8 cellular contexts compared by ENCODE assay signal in the genomic region with DNA sequence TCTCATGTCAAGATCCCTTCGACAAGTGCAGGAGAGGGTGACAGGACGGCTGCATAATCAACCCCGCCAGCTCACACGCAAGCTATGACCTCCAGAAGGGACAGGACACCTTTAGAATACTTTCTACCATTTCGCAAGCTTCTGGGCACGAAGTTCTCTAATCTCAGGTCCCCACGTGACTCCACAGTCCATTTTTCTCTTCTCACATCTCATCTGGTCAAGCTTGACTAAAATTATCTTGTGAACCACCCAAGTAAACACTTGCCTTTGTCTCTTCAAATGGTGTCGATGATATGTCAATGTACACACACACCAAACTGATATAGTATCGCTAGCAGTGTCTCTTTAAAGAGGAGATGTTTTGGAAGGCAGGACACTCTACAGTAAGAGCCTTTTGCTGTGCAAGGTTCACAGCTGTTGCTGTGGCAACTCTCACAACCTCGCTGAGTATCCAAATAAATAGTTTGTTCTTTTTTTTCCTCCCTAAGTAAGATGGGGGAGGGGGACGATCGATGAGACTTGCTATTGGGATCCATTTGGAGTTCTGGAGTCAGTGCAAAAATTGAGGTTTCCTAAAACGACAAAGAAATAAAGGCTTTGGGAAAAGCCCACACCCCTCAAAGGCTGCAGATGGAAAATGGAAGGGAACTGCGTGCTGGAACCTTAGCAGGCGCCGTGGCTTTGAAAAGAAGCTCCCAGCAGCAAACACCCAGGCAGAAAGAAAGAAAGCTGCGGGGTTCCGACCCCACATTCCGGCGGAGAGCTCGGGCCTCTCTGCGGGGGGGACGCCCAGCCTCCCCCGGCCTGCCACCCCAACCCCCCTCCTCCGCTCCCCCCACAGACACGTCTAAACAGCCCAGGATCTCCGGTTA.
DNase-seq lines count a peak whose midpoint lies in the region; ATAC-seq lines count a peak whose summit lies in the region.

No MANE protein-coding gene starts in this region.

- H3K27ac ChIP-seq in Karpas-422 (ENCODE audit: low read length), result no peak overlapping the region

- no peak overlapping the region for H3K4me2 ChIP-seq in Karpas-422 (ENCODE audit: low read depth, low read length, poor library complexity, severe bottlenecking)

- no peaks in the 10 kb centered on the region for H3K9me3 ChIP-seq in Karpas-422 (ENCODE audit: low read length)

- H3K4me1 ChIP-seq in Karpas-422 (ENCODE audit: low read length), result no peaks in the 10 kb centered on the region

- no peaks in the 10 kb centered on the region for H3K36me3 ChIP-seq in Karpas-422 (ENCODE audit: insufficient read depth, low read length)

- H3K79me2 ChIP-seq in Karpas-422 (ENCODE audit: low read length), result no peaks in the 10 kb centered on the region

- no peaks in the 10 kb centered on the region for H4K20me1 ChIP-seq in Karpas-422 (ENCODE audit: insufficient read depth, low read depth, low read length)

- no peaks in the 10 kb centered on the region for H3K9me2 ChIP-seq in Karpas-422 (replicated peaks; ENCODE audit: insufficient read depth, low read length)

- DNase-seq in GF-D8 (lab: John Stamatoyannopoulos, UW), result peak; percentile 90
- DNase-seq in SW480 (ENCODE audit: low spot score), result peak; percentile 58
- peak; percentile 65 for DNase-seq in left cardiac atrium
- peak; percentile 50 for DNase-seq in renal cortical epithelial cell (ENCODE audit: low read depth)
- no peak for DNase-seq in DMS114 treated with DMSO at 0.1 percent for 48 hours (lab: John Stamatoyannopoulos, UW; ENCODE audit: unreplicated experiment)
- DNase-seq in ureter (ENCODE audit: low spot score), result no peak
- no peak for DNase-seq in HT-29 (ENCODE audit: low spot score)
- no peak for DNase-seq in Karpas-422

- no peak overlapping the region for H3K4me3 ChIP-seq in Karpas-422 (ENCODE audit: low read length)

- H3K27me3 ChIP-seq in Karpas-422 (ENCODE audit: low read length), result no peaks in the 10 kb centered on the region

- no peak overlapping the region for H2AFZ ChIP-seq in Karpas-422 (ENCODE audit: low read length)

- H3K9ac ChIP-seq in Karpas-422 (ENCODE audit: low read length), result no peak overlapping the region

- ATAC-seq in left cardiac atrium, result peak; percentile 82 to 83

- intact Hi-C loops in left cardiac atrium (cut with DNase I), result loop anchor here in 1 of 2 donors (5.0 kb wide), 2 partner anchors 93 to 133 kb away; no protein-coding TSS in a partner anchor

Comparison
In these comparisons a context has a peak if more than half of its experiments do, and no peak if none do; other contexts are left out.
1. DNase-seq: peak in GF-D8 (single experiment), SW480 (single experiment), left cardiac atrium (single experiment) and renal cortical epithelial cell (single experiment); none in DMS114 treated with DMSO at 0.1 percent for 48 hours (single experiment), ureter (single experiment), HT-29 (single experiment) and Karpas-422 (single experiment).